Comparison of ENCODE assay signal across 12 cellular contexts in genomic region chrX:125293792-125294780, GRCh38. TPM values are rescaled to one million over a fixed set of nuclear protein-coding genes. Genes with fewer than 3 reads are reported as not detected.
DNase-seq lines count a peak whose midpoint lies in the region; ATAC-seq and TF ChIP-seq lines count a peak whose summit lies in the region.
"Had no signal": no experiment of that assay in that cellular context is flagged by ENCODE, and none has a peak within 500 bp of the region (broad histone marks: within the 10 kb centered on the region; RNA-seq: fewer than 3 reads in every experiment).

No MANE protein-coding gene starts in this region.

- POLR2A ChIA-PET in activated CD4-positive, alpha-beta T cell treated with anti-CD3 and anti-CD28 coated beads, Interleukin-2, amount 10 ng/mL, durations not matched to agents 7 days and 5 days (lab: Charles Lee), result no interaction called here

- no peaks in the 10 kb centered on the region for H3K36me3 ChIP-seq in neutrophil

- intact Hi-C loops in Right ventricle myocardium superior (cut with DNase I), result no loop called here

- peak overlapping the region; percentile 63 for H3K27ac Mint-ChIP-seq in activated CD4-positive, alpha-beta T cell treated with anti-CD3 and anti-CD28 coated beads, Interleukin-2, amount 10 ng/mL, durations not matched to agents 7 days and 5 days
- H3K27ac Mint-ChIP-seq: type B pancreatic cell had no signal

- no peaks in the 10 kb centered on the region for H3K9me3 ChIP-seq in neutrophil

- H3K4me1 ChIP-seq in neutrophil (ENCODE audit: control insufficient read depth in 1 of 2, insufficient read depth in 1 of 2, low read depth in 1 of 2, low read length in 1 of 2), result peaks cover 59 to 71% of the 10 kb centered on the region in 2 experiments

- no peak for TF ChIP-seq CTCF in neutrophil (IDR thresholded peaks at IDR 0.05)

- H3K36me3 Mint-ChIP-seq in activated CD4-positive, alpha-beta T cell treated with anti-CD3 and anti-CD28 coated beads, Interleukin-2, amount 10 ng/mL, durations not matched to agents 7 days and 5 days (ENCODE audit: low read depth), result peaks cover 2% of the 10 kb centered on the region
- H3K36me3 Mint-ChIP-seq: type B pancreatic cell had no signal

- DNase-seq in activated CD4-positive, alpha-beta T cell treated with anti-CD3 and anti-CD28 coated beads, Interleukin-2, amount 10 ng/mL, durations not matched to agents 7 days and 5 days, result no peak
- no peak for DNase-seq in activated CD4-positive, alpha-beta T cell treated with anti-CD3 and anti-CD28 coated beads, Interleukin-2, amount 50 U/mL, for 48 hours
- DNase-seq in NOMO-1 treated with DMSO at 0.1 percent for 48 hours (lab: John Stamatoyannopoulos, UW; ENCODE audit: unreplicated experiment), result peak; percentile 82
- no peak for DNase-seq in T1000 (lab: John Stamatoyannopoulos, UW)
- DNase-seq in Right ventricle myocardium superior, result no peak
- DNase-seq in NCI-H82 treated with DMSO at 0.1 percent for 48 hours (lab: John Stamatoyannopoulos, UW; ENCODE audit: unreplicated experiment), result no peak
- DNase-seq: NCI-H1417 had no signal

- H3K27me3 Mint-ChIP-seq in activated CD4-positive, alpha-beta T cell treated with anti-CD3 and anti-CD28 coated beads, Interleukin-2, amount 10 ng/mL, durations not matched to agents 7 days and 5 days, result no peaks in the 10 kb centered on the region
- H3K27me3 Mint-ChIP-seq: type B pancreatic cell had no signal

- H3K4me3 ChIP-seq in neutrophil (ENCODE audit: low read depth in 1 of 2, low read length in 1 of 2), result peak overlapping the region; percentile 14 to 23
- H3K4me3 ChIP-seq: skin epidermis had no signal

- H3K27ac ChIP-seq in neutrophil, result peak overlapping the region; percentile 93

- H3K4me1 Mint-ChIP-seq in activated CD4-positive, alpha-beta T cell treated with anti-CD3 and anti-CD28 coated beads, Interleukin-2, amount 10 ng/mL, durations not matched to agents 7 days and 5 days, result peaks cover 20% of the 10 kb centered on the region

- no peak overlapping the region for H3K4me3 Mint-ChIP-seq in activated CD4-positive, alpha-beta T cell treated with anti-CD3 and anti-CD28 coated beads, Interleukin-2, amount 10 ng/mL, durations not matched to agents 7 days and 5 days
- H3K4me3 Mint-ChIP-seq: type B pancreatic cell had no signal

- peak; percentile 52 for ATAC-seq in HG02852 (IDR thresholded peaks at IDR 0.05; ENCODE audit: unreplicated experiment)
- no peak for ATAC-seq in Right ventricle myocardium superior (ENCODE audit: poor library complexity)

- CTCF ChIA-PET in activated CD4-positive, alpha-beta T cell treated with anti-CD3 and anti-CD28 coated beads, Interleukin-2, amount 10 ng/mL, durations not matched to agents 7 days and 5 days (lab: Charles Lee), result no interaction called here

- no peaks in the 10 kb centered on the region for H3K9me3 Mint-ChIP-seq in activated CD4-positive, alpha-beta T cell treated with anti-CD3 and anti-CD28 coated beads, Interleukin-2, amount 10 ng/mL, durations not matched to agents 7 days and 5 days
- H3K9me3 Mint-ChIP-seq: type B pancreatic cell had no signal

- no peaks in the 10 kb centered on the region for H3K27me3 ChIP-seq in neutrophil

RNA-seq across cellular contexts. Expression of gene TEX13C, which starts 25.6 kb away (rescaled TPM):
- total RNA-seq in activated CD4-positive, alpha-beta T cell treated with anti-CD3 and anti-CD28 coated beads, Interleukin-2, amount 10 ng/mL, durations not matched to agents 7 days and 5 days, result not detected
- total RNA-seq in Right ventricle myocardium superior, result not detected
- total RNA-seq: chondrocyte had no signal
